In genomic region chr5:176237971-176238644, GRCh38 we compare ENCODE assay signal across 8 cellular contexts. TPM values are rescaled to one million over a fixed set of nuclear protein-coding genes. Genes with fewer than 3 reads are reported as not detected.
DNase-seq lines count a peak whose midpoint lies in the region; ATAC-seq and TF ChIP-seq lines count a peak whose summit lies in the region.
"Not testable (repeated sequence)": the region's sequence is repeated elsewhere in the genome, so short reads cannot be mapped to it uniquely, and the experiment has no call there.

SIMC1 (plus strand) TSS chr5:176238424; CDS start chr5:176238509, 85 bp downstream.

- H4K20me1 ChIP-seq in PC-9 (ENCODE audit: insufficient read depth) = not testable (repeated sequence)

- H3K9me3 ChIP-seq in CD8-positive, alpha-beta T cell (ENCODE audit: low read length); PC-9 (ENCODE audit: insufficient read depth, low read depth); mononuclear cell (ENCODE audit: low read depth, low read length): not testable (repeated sequence)

- not testable (repeated sequence) for H3K4me1 Mint-ChIP-seq in CD8-positive, alpha-beta T cell (ENCODE audit: low read depth); activated T-cell treated with anti-CD3 and anti-CD28 coated beads, Interleukin-2, amount 50 U/mL, for 24 hours (ENCODE audit: low read depth)

- H3K79me2 ChIP-seq in PC-9 (ENCODE audit: low read depth) = not testable (repeated sequence)

- intact Hi-C loops in CD8-positive, alpha-beta T cell (cut with DNase I, micrococcal nuclease) = loop anchor here in 1 of 2 experiments (5.0 kb wide), 1 partner anchor 119 kb away; no protein-coding TSS in a partner anchor
- intact Hi-C loops in PC-9 (cut with micrococcal nuclease; ENCODE audit: unreplicated experiment) = not testable (repeated sequence)

- H3K9me2 ChIP-seq in PC-9 (ENCODE audit: insufficient read depth) = not testable (repeated sequence)

- BruUV-seq in PC-9 (replicated peaks; lab: Mats Ljungman, UMichigan) = not testable (repeated sequence)

- POLR2A ChIA-PET in CD8-positive, alpha-beta T cell (lab: Charles Lee); PC-9 (lab: Charles Lee; ENCODE audit: unreplicated experiment): not testable (repeated sequence)

- H2AFZ ChIP-seq in PC-9 = not testable (repeated sequence)

- not testable (repeated sequence) for H3K4me1 ChIP-seq in CD8-positive, alpha-beta T cell (ENCODE audit: insufficient read depth, low read length); PC-9 (replicated peaks; ENCODE audit: insufficient read depth); mononuclear cell (ENCODE audit: insufficient read depth, low read length)

- not testable (repeated sequence) for H3K27me3 ChIP-seq in CD8-positive, alpha-beta T cell (ENCODE audit: insufficient read depth, low read length); PC-9 (ENCODE audit: insufficient read depth, low read depth); mononuclear cell (ENCODE audit: insufficient read depth, low read length)

- not testable (repeated sequence) for H3K27me3 Mint-ChIP-seq in CD8-positive, alpha-beta T cell (ENCODE audit: low read depth); activated T-cell treated with anti-CD3 and anti-CD28 coated beads, Interleukin-2, amount 50 U/mL, for 24 hours

- H3K27ac Mint-ChIP-seq in CD8-positive, alpha-beta T cell = peak within 1 kb of the TSS; percentile 88
- not testable (repeated sequence) for H3K27ac Mint-ChIP-seq in activated T-cell treated with anti-CD3 and anti-CD28 coated beads, Interleukin-2, amount 50 U/mL, for 24 hours

- not testable (repeated sequence) for TF ChIP-seq CTCF in CD8-positive, alpha-beta T cell (IDR thresholded peaks at IDR 0.05); PC-9 (conservative IDR thresholded peaks at IDR 0.05)

- CTCF ChIA-PET in CD8-positive, alpha-beta T cell (lab: Charles Lee); PC-9 (lab: Charles Lee): not testable (repeated sequence)

- DNase-seq in CD8-positive, alpha-beta T cell = peak; percentile 8 to 69 (median 49)
- DNase-seq in PC-9 (peak in 1 of 2 experiments; percentile 31), epidermal melanocyte (ENCODE audit: insufficient read length, low spot score) (peak; percentile 17)
- DNase-seq in activated T-cell treated with anti-CD3 and anti-CD28 coated beads, Interleukin-2, amount 50 U/mL, for 24 hours = peak; percentile 77
- DNase-seq in stimulated activated CD8-positive, alpha-beta memory T cell treated with anti-CD3 and anti-CD28 coated beads, Interleukin-12 subunit alpha, Interleukin-12 subunit beta, amount 100 ng/mL, for 24 hours (ENCODE audit: extremely low read depth) = peak; percentile 10

- H3K4me3 ChIP-seq in CD8-positive, alpha-beta T cell (ENCODE audit: low read depth, low read length) = not testable (repeated sequence)
- H3K4me3 ChIP-seq in PC-9 (peak within 1 kb of the TSS; percentile 44; the same call in 1 of the 2 replicates), mononuclear cell (ENCODE audit: low read length) (peak within 1 kb of the TSS; percentile 36)

- H3K36me3 Mint-ChIP-seq in CD8-positive, alpha-beta T cell; activated T-cell treated with anti-CD3 and anti-CD28 coated beads, Interleukin-2, amount 50 U/mL, for 24 hours (ENCODE audit: low read depth): not testable (repeated sequence)

- H3K4me2 ChIP-seq in PC-9 = peak within 1 kb of the TSS; percentile 28; the same call in 1 of the 2 replicates

- peak within 1 kb of the TSS; percentile 79 for H3K4me3 Mint-ChIP-seq in CD8-positive, alpha-beta T cell
- peak within 1 kb of the TSS; percentile 73 for H3K4me3 Mint-ChIP-seq in activated T-cell treated with anti-CD3 and anti-CD28 coated beads, Interleukin-2, amount 50 U/mL, for 24 hours

- H3K27ac ChIP-seq in CD8-positive, alpha-beta T cell (ENCODE audit: low read depth, low read length); PC-9: not testable (repeated sequence)

- not testable (repeated sequence) for H3K36me3 ChIP-seq in CD8-positive, alpha-beta T cell (ENCODE audit: insufficient read depth, low read length); PC-9 (ENCODE audit: low read depth)

- not testable (repeated sequence) for H3F3A ChIP-seq in PC-9 (ENCODE audit: insufficient read depth, low read depth)

- peak; percentile 77 for ATAC-seq in CD8-positive, alpha-beta T cell
- ATAC-seq in GM19455 (IDR thresholded peaks at IDR 0.05; ENCODE audit: unreplicated experiment) (peak; percentile 75), HG03159 (IDR thresholded peaks at IDR 0.05; ENCODE audit: unreplicated experiment) (peak; percentile 63)

- not testable (repeated sequence) for H3K9me3 Mint-ChIP-seq in CD8-positive, alpha-beta T cell; activated T-cell treated with anti-CD3 and anti-CD28 coated beads, Interleukin-2, amount 50 U/mL, for 24 hours

RNA-seq across cellular contexts. Expression of gene SIMC1, which starts in this region (rescaled TPM):
- 10 to 100 TPM; 18.3 to 18.5 TPM for total RNA-seq in CD8-positive, alpha-beta T cell
- total RNA-seq in PC-9 (2021) = 6.5 and 7.3 TPM in 2 replicates
- 11.5 TPM for total RNA-seq in mononuclear cell
